ENCODE assay signal across 8 cellular contexts in genomic region chr17:63600569-63601438, GRCh38. TPM values are rescaled to one million over a fixed set of nuclear protein-coding genes. Genes with fewer than 3 reads are reported as not detected.
DNase-seq lines count a peak whose midpoint lies in the region; ATAC-seq and TF ChIP-seq lines count a peak whose summit lies in the region.

Gene TACO1 (plus strand): TSS chr17:63600895. CDS start chr17:63601084, 189 bp downstream.

- ATAC-seq in HG03439 (IDR thresholded peaks at IDR 0.05; ENCODE audit: unreplicated experiment): peak; percentile 90
- ATAC-seq in activated CD4-positive, alpha-beta T cell treated with anti-CD3 and anti-CD28 coated beads for 36 hours: peak; percentile 94

- no peaks in the 10 kb centered on the region for H3K27me3 Mint-ChIP-seq in activated CD4-positive, alpha-beta T cell treated with anti-CD3 and anti-CD28 coated beads for 36 hours

- intact Hi-C loops in activated CD4-positive, alpha-beta T cell treated with anti-CD3 and anti-CD28 coated beads for 36 hours (cut with DNase I, micrococcal nuclease): loop anchor here (1.0 to 2.0 kb wide), 3 partner anchors 21 to 51 kb away; partner anchors contain the start of genes DCAF7 (in 2 of the 2) and MAP3K3 (in 1 of the 2)

- H3K27ac Mint-ChIP-seq in activated CD4-positive, alpha-beta T cell treated with anti-CD3 and anti-CD28 coated beads for 36 hours: peak within 1 kb of the TSS; percentile 95

- CTCF ChIA-PET in activated CD4-positive, alpha-beta T cell treated with anti-CD3 and anti-CD28 coated beads for 36 hours (lab: Charles Lee): interaction anchor here (0.8 to 2.7 kb wide), 3 partner anchors 10 to 173 kb away, joined by 3 to 21 read pairs (median 4); no protein-coding TSS in a partner anchor

- TF ChIP-seq CTCF in choroid plexus epithelial cell (conservative IDR thresholded peaks at IDR 0.05; ENCODE audit: low read depth, low read length): no peak

- H3K9me3 Mint-ChIP-seq in activated CD4-positive, alpha-beta T cell treated with anti-CD3 and anti-CD28 coated beads for 36 hours (ENCODE audit: low read depth): no peaks in the 10 kb centered on the region

- peak within 1 kb of the TSS; percentile 92 for H3K4me3 ChIP-seq in choroid plexus epithelial cell (ENCODE audit: low read depth, low read length)

- peaks cover 9% of the 10 kb centered on the region for H3K36me3 Mint-ChIP-seq in activated CD4-positive, alpha-beta T cell treated with anti-CD3 and anti-CD28 coated beads for 36 hours (ENCODE audit: low read depth)

- peak; percentile 76 to 84 for DNase-seq in AML-193 (lab: John Stamatoyannopoulos, UW)
- peak; percentile 92 for DNase-seq in NCI-H510A treated with DMSO at 0.1 percent for 48 hours (lab: John Stamatoyannopoulos, UW)
- DNase-seq in activated CD4-positive, alpha-beta T cell treated with anti-CD3 and anti-CD28 coated beads for 36 hours: peak; percentile 87
- peak; percentile 87 for DNase-seq in choroid plexus epithelial cell (ENCODE audit: low read depth)
- peak; percentile 86 for DNase-seq in kidney tubule cell (ENCODE audit: low spot score)
- peak; percentile 63 to 69 for DNase-seq in stimulated activated CD4-positive, alpha-beta T cell treated with anti-CD3 and anti-CD28 coated beads, Interleukin-15, amount 100 ng/mL, for 48 hours (ENCODE audit: low read depth in 2 of 2)

- peaks cover 31% of the 10 kb centered on the region for H3K4me1 Mint-ChIP-seq in activated CD4-positive, alpha-beta T cell treated with anti-CD3 and anti-CD28 coated beads for 36 hours

- peak within 1 kb of the TSS; percentile 97 for H3K4me3 Mint-ChIP-seq in activated CD4-positive, alpha-beta T cell treated with anti-CD3 and anti-CD28 coated beads for 36 hours

- peak; percentile 83 for TF ChIP-seq POLR2A in GM19193 (IDR thresholded peaks at IDR 0.05; ENCODE audit: extremely low read depth, insufficient read depth, insufficient read length)

- POLR2A ChIA-PET in activated CD4-positive, alpha-beta T cell treated with anti-CD3 and anti-CD28 coated beads for 36 hours (lab: Charles Lee): interaction anchor here (1.2 kb wide), 1 partner anchor 50 kb away, joined by 4 read pairs; the partner anchor contains the start of gene DCAF7

RNA-seq across cellular contexts. Expression of gene TACO1, which starts in this region (rescaled TPM):
- 10 to 100 TPM; 25.7 to 29.2 TPM for total RNA-seq in activated CD4-positive, alpha-beta T cell treated with anti-CD3 and anti-CD28 coated beads for 36 hours

Comparison
In these comparisons a context has a peak if more than half of its experiments do, and no peak if none do; other contexts are left out.
1. Peak in every context shown above with its lines: DNase-seq, ATAC-seq and H3K4me3 ChIP-seq.